1 cellular context compared by ENCODE assay signal in genomic region chr1:204565617-204566582, GRCh38.
TF ChIP-seq lines count a peak whose summit lies in the region.

No MANE protein-coding gene starts in this region.

TF ChIP-seq in HCT116, 20 proteins besides CTCF, POLR2A, EP300 and RAD21 (continued from another document):
- TF ChIP-seq, protein P1, sequence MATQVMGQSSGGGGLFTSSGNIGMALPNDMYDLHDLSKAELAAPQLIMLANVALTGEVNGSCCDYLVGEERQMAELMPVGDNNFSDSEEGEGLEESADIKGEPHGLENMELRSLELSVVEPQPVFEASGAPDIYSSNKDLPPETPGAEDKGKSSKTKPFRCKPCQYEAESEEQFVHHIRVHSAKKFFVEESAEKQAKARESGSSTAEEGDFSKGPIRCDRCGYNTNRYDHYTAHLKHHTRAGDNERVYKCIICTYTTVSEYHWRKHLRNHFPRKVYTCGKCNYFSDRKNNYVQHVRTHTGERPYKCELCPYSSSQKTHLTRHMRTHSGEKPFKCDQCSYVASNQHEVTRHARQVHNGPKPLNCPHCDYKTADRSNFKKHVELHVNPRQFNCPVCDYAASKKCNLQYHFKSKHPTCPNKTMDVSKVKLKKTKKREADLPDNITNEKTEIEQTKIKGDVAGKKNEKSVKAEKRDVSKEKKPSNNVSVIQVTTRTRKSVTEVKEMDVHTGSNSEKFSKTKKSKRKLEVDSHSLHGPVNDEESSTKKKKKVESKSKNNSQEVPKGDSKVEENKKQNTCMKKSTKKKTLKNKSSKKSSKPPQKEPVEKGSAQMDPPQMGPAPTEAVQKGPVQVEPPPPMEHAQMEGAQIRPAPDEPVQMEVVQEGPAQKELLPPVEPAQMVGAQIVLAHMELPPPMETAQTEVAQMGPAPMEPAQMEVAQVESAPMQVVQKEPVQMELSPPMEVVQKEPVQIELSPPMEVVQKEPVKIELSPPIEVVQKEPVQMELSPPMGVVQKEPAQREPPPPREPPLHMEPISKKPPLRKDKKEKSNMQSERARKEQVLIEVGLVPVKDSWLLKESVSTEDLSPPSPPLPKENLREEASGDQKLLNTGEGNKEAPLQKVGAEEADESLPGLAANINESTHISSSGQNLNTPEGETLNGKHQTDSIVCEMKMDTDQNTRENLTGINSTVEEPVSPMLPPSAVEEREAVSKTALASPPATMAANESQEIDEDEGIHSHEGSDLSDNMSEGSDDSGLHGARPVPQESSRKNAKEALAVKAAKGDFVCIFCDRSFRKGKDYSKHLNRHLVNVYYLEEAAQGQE (IDR thresholded peaks at IDR 0.05; ENCODE audit: low read depth), result no peak
- TF ChIP-seq, protein P2, sequence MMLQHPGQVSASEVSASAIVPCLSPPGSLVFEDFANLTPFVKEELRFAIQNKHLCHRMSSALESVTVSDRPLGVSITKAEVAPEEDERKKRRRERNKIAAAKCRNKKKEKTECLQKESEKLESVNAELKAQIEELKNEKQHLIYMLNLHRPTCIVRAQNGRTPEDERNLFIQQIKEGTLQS (IDR thresholded peaks at IDR 0.05), result no peak
- TF ChIP-seq SRF (IDR thresholded peaks at IDR 0.05; ENCODE audit: low read depth) (no peak), EZH2phosphoT487 (IDR thresholded peaks at IDR 0.05; ENCODE audit: borderline replicate concordance) (no peak), YY1 (IDR thresholded peaks at IDR 0.05; ENCODE audit: extremely low read depth, insufficient replicate concordance, low read depth, low read length) (no peak), FOSL1 (IDR thresholded peaks at IDR 0.05; ENCODE audit: low read depth) (no peak), EGR1 (IDR thresholded peaks at IDR 0.05; ENCODE audit: low read depth) (no peak)
